Comparison of ENCODE assay signal across 17 cellular contexts in genomic region chr12:49766115-49766455, GRCh38.
"Had no signal": no experiment of that assay in that cellular context is flagged by ENCODE, and none has a peak within 500 bp of the region (broad histone marks: within the 10 kb centered on the region; RNA-seq: fewer than 3 reads in every experiment).

No MANE protein-coding gene starts in this region.

- H3K4me3 ChIP-seq: pancreas, transverse colon had no signal

- H3K27ac ChIP-seq: brain microvascular endothelial cell, pancreas, transverse colon, WERI-Rb-1 had no signal

- DNase-seq: activated CD4-positive, alpha-beta T cell treated with anti-CD3 and anti-CD28 coated beads, Interleukin-2, amount 50 U/mL, for 48 hours; activated T-cell treated with anti-CD3 and anti-CD28 coated beads, Interleukin-2, amount 50 U/mL, for 24 hours; aorta; brain microvascular endothelial cell; caudate nucleus; effector memory CD8-positive, alpha-beta T cell; foreskin melanocyte; hippocampal formation; nephron progenitor cell; pancreas; right cardiac atrium; stimulated activated CD4-positive, alpha-beta T cell treated with anti-CD3 and anti-CD28 coated beads, Interleukin-12 subunit alpha, Interleukin-12 subunit beta, amount 100 ng/mL, for 4 hours; stimulated activated CD4-positive, alpha-beta T cell treated with anti-CD3 and anti-CD28 coated beads, Interleukin-4, amount 100 ng/mL, for 4 hours; transverse colon; WERI-Rb-1 had no signal

- H3K27me3 ChIP-seq: brain microvascular endothelial cell, pancreas, transverse colon had no signal

- H3K27me3 Mint-ChIP-seq: activated T-cell treated with anti-CD3 and anti-CD28 coated beads, Interleukin-2, amount 50 U/mL, for 24 hours; activated T-helper 17 cell treated with anti-CD3 and anti-CD28 coated beads, Interleukin-2, amount 50 U/mL, for 72 hours; effector memory CD8-positive, alpha-beta T cell had no signal

- ATAC-seq: activated T-helper 17 cell treated with anti-CD3 and anti-CD28 coated beads, Interleukin-2, amount 50 U/mL, for 72 hours; effector memory CD8-positive, alpha-beta T cell; right cardiac atrium had no signal

- H3K4me3 Mint-ChIP-seq: activated T-cell treated with anti-CD3 and anti-CD28 coated beads, Interleukin-2, amount 50 U/mL, for 24 hours; activated T-helper 17 cell treated with anti-CD3 and anti-CD28 coated beads, Interleukin-2, amount 50 U/mL, for 72 hours; effector memory CD8-positive, alpha-beta T cell; memory B cell; nephron progenitor cell had no signal

- H3K4me1 ChIP-seq: pancreas, transverse colon had no signal

- H3K27ac Mint-ChIP-seq: memory B cell had no signal

- H3K9me3 ChIP-seq: pancreas, transverse colon had no signal

- H3K4me1 Mint-ChIP-seq: nephron progenitor cell had no signal

- H3K9me3 Mint-ChIP-seq: activated T-cell treated with anti-CD3 and anti-CD28 coated beads, Interleukin-2, amount 50 U/mL, for 24 hours; activated T-helper 17 cell treated with anti-CD3 and anti-CD28 coated beads, Interleukin-2, amount 50 U/mL, for 72 hours; effector memory CD8-positive, alpha-beta T cell; memory B cell; nephron progenitor cell had no signal
